ENCODE assay signal across 8 cellular contexts in genomic region chr2:20106746-20107145, GRCh38. TPM values are rescaled to one million over a fixed set of nuclear protein-coding genes. Genes with fewer than 3 reads are reported as not detected.
DNase-seq lines count a peak whose midpoint lies in the region; ATAC-seq and TF ChIP-seq lines count a peak whose summit lies in the region.

No MANE protein-coding gene starts in this region.

- no peak for ATAC-seq in CD8-positive, alpha-beta T cell
- ATAC-seq in RWPE2 (ENCODE audit: low read depth) = peak; percentile 74
- ATAC-seq in naive thymus-derived CD4-positive, alpha-beta T cell = peak; percentile 52
- no peak for ATAC-seq in HG03139 (IDR thresholded peaks at IDR 0.05; ENCODE audit: unreplicated experiment)
- ATAC-seq in GM21367 (IDR thresholded peaks at IDR 0.05; ENCODE audit: unreplicated experiment) = no peak

- H3K36me3 ChIP-seq in CD8-positive, alpha-beta T cell (ENCODE audit: insufficient read depth, low read length) = no peaks in the 10 kb centered on the region
- H3K36me3 ChIP-seq in RWPE2 (ENCODE audit: low read depth) (no peaks in the 10 kb centered on the region), ectodermal cell (ENCODE audit: control insufficient read depth, insufficient read depth, low read length) (no peaks in the 10 kb centered on the region)
- no peaks in the 10 kb centered on the region for H3K36me3 ChIP-seq in naive thymus-derived CD4-positive, alpha-beta T cell (ENCODE audit: control insufficient read depth in 2 of 3, insufficient read depth in 3 of 3, low read length in 3 of 3)

- peaks cover 21% of the 10 kb centered on the region for H3K27me3 Mint-ChIP-seq in CD8-positive, alpha-beta T cell (ENCODE audit: low read depth)
- peaks cover 11 to 54% (median 32%) of the 10 kb centered on the region in 5 donors for H3K27me3 Mint-ChIP-seq in naive thymus-derived CD4-positive, alpha-beta T cell

- CTCF ChIA-PET in CD8-positive, alpha-beta T cell (lab: Charles Lee) = interaction anchor here (1.2 kb wide), 1 partner anchor 91 kb away, joined by 3 read pairs; no protein-coding TSS in a partner anchor
- CTCF ChIA-PET in naive thymus-derived CD4-positive, alpha-beta T cell (lab: Charles Lee) = interaction anchor here (0.9 kb wide), 1 partner anchor 9 kb away, joined by 4 read pairs; no protein-coding TSS in a partner anchor

- peak overlapping the region; percentile 74 for H3K4me3 Mint-ChIP-seq in CD8-positive, alpha-beta T cell
- peak overlapping the region in 9 of 10 donors; percentile 36 to 88 (median 64) for H3K4me3 Mint-ChIP-seq in naive thymus-derived CD4-positive, alpha-beta T cell

- H3K27ac Mint-ChIP-seq in CD8-positive, alpha-beta T cell = no peak overlapping the region
- no peak overlapping the region for H3K27ac Mint-ChIP-seq in naive thymus-derived CD4-positive, alpha-beta T cell

- H3K9me3 Mint-ChIP-seq in CD8-positive, alpha-beta T cell = no peaks in the 10 kb centered on the region
- H3K9me3 Mint-ChIP-seq in naive thymus-derived CD4-positive, alpha-beta T cell = peaks cover 0 to 14% (median 7%) of the 10 kb centered on the region in 11 donors

- peak in 1 of 7 experiments; percentile 25 for DNase-seq in CD8-positive, alpha-beta T cell
- DNase-seq in RWPE2 (ENCODE audit: low spot score) (peak; percentile 83), SIG-M5 (lab: John Stamatoyannopoulos, UW) (no peak), posterior vena cava (ENCODE audit: low spot score) (no peak)
- peak in 3 of 9 donors; percentile 11 to 63 (median 18) for DNase-seq in naive thymus-derived CD4-positive, alpha-beta T cell

- POLR2A ChIA-PET in CD8-positive, alpha-beta T cell (lab: Charles Lee) = no interaction called here
- POLR2A ChIA-PET in naive thymus-derived CD4-positive, alpha-beta T cell (lab: Charles Lee) = no interaction called here

- intact Hi-C loops in CD8-positive, alpha-beta T cell (cut with DNase I, micrococcal nuclease) = no loop called here
- intact Hi-C loops in naive thymus-derived CD4-positive, alpha-beta T cell (cut with micrococcal nuclease) = no loop called here
- intact Hi-C loops in posterior vena cava (cut with DNase I) = no loop called here

- no peak overlapping the region for H3K27ac ChIP-seq in CD8-positive, alpha-beta T cell (ENCODE audit: low read depth, low read length)
- H3K27ac ChIP-seq in RWPE2 (ENCODE audit: poor library complexity, severe bottlenecking) = peak overlapping the region; percentile 52
- no peak overlapping the region for H3K27ac ChIP-seq in ectodermal cell (ENCODE audit: insufficient read depth, low read depth, low read length, poor library complexity, severe bottlenecking)
- no peak overlapping the region for H3K27ac ChIP-seq in naive thymus-derived CD4-positive, alpha-beta T cell (ENCODE audit: low read depth, low read length)

- peaks cover 2% of the 10 kb centered on the region for H3K4me1 Mint-ChIP-seq in CD8-positive, alpha-beta T cell (ENCODE audit: low read depth)
- H3K4me1 Mint-ChIP-seq in naive thymus-derived CD4-positive, alpha-beta T cell = peaks cover 0 to 9% (median 0%) of the 10 kb centered on the region in 7 donors

- no peaks in the 10 kb centered on the region for H3K36me3 Mint-ChIP-seq in CD8-positive, alpha-beta T cell
- H3K36me3 Mint-ChIP-seq in naive thymus-derived CD4-positive, alpha-beta T cell = peaks cover 0 to 4% (median 0%) of the 10 kb centered on the region in 5 donors

- no peaks in the 10 kb centered on the region for H3K4me1 ChIP-seq in CD8-positive, alpha-beta T cell (ENCODE audit: insufficient read depth, low read length)
- H3K4me1 ChIP-seq in RWPE2 (ENCODE audit: insufficient read depth, poor library complexity, severe bottlenecking) = peaks cover 19% of the 10 kb centered on the region
- H3K4me1 ChIP-seq in ectodermal cell (ENCODE audit: control insufficient read depth, insufficient read depth, low read length) = no peaks in the 10 kb centered on the region
- H3K4me1 ChIP-seq in naive thymus-derived CD4-positive, alpha-beta T cell (ENCODE audit: control insufficient read depth in 2 of 2, insufficient read depth in 2 of 2, low read length in 2 of 2) = no peaks in the 10 kb centered on the region

- H3K9me3 ChIP-seq in CD8-positive, alpha-beta T cell (ENCODE audit: low read length) = no peaks in the 10 kb centered on the region
- no peaks in the 10 kb centered on the region for H3K9me3 ChIP-seq in RWPE2 (ENCODE audit: severe bottlenecking)
- H3K9me3 ChIP-seq in ectodermal cell (ENCODE audit: control insufficient read depth, low read length) = no peaks in the 10 kb centered on the region
- H3K9me3 ChIP-seq in naive thymus-derived CD4-positive, alpha-beta T cell (ENCODE audit: control insufficient read depth in 2 of 3, low read length in 3 of 3) = no peaks in the 10 kb centered on the region

- TF ChIP-seq CTCF in CD8-positive, alpha-beta T cell (IDR thresholded peaks at IDR 0.05) = peak; percentile 12
- peak; percentile 95 for TF ChIP-seq CTCF in RWPE2 (IDR thresholded peaks at IDR 0.05; ENCODE audit: poor library complexity, severe bottlenecking)

- H3K4me3 ChIP-seq in CD8-positive, alpha-beta T cell (ENCODE audit: low read depth, low read length) = no peak overlapping the region
- H3K4me3 ChIP-seq in RWPE2 (ENCODE audit: severe bottlenecking) = peak overlapping the region; percentile 30
- peak overlapping the region; percentile 14 for H3K4me3 ChIP-seq in ectodermal cell (ENCODE audit: insufficient read depth, low read depth, low read length)
- no peak overlapping the region for H3K4me3 ChIP-seq in naive thymus-derived CD4-positive, alpha-beta T cell (ENCODE audit: low read length)

- no peaks in the 10 kb centered on the region for H3K27me3 ChIP-seq in CD8-positive, alpha-beta T cell (ENCODE audit: insufficient read depth, low read length)
- H3K27me3 ChIP-seq in RWPE2 (ENCODE audit: insufficient read depth, poor library complexity, severe bottlenecking) (no peaks in the 10 kb centered on the region), ectodermal cell (ENCODE audit: control insufficient read depth, insufficient read depth, low read length, poor library complexity, severe bottlenecking) (peaks cover 10% of the 10 kb centered on the region)
- H3K27me3 ChIP-seq in naive thymus-derived CD4-positive, alpha-beta T cell (ENCODE audit: control insufficient read depth in 2 of 2, insufficient read depth in 2 of 2, low read length in 2 of 2) = no peaks in the 10 kb centered on the region

- WGBS in ectodermal cell, 2 experiments = 18 to 20% methylated on average over 34 of the region's 34 CpGs

RNA-seq across cellular contexts. Expression of gene LAPTM4A, which starts 55.3 kb away (rescaled TPM):
- total RNA-seq in CD8-positive, alpha-beta T cell = 10 to 100 TPM; 92.4 to 98.8 TPM
- 264 TPM for polyA plus RNA-seq in ectodermal cell (2013, experiment 1 of 4)
- 317 TPM for polyA plus RNA-seq in ectodermal cell (2013, experiment 2 of 4)
- 236 TPM for polyA plus RNA-seq in ectodermal cell (2013, experiment 3 of 4)
- 302 TPM for polyA plus RNA-seq in ectodermal cell (2013, experiment 4 of 4)
- 10 to 100 TPM; 32.3 to 78.2 (median 48.7) TPM for total RNA-seq in naive thymus-derived CD4-positive, alpha-beta T cell
- 100 to 1,000 TPM; 103 to 106 TPM for polyA plus RNA-seq in naive thymus-derived CD4-positive, alpha-beta T cell
- 100 to 1,000 TPM; 199 to 230 TPM for total RNA-seq in posterior vena cava

Comparison
In these comparisons a context has a peak if more than half of its experiments do, and no peak if none do; other contexts are left out.
1. ATAC-seq: peak in RWPE2 (single experiment) and naive thymus-derived CD4-positive, alpha-beta T cell (single experiment); none in CD8-positive, alpha-beta T cell (single experiment), HG03139 (single experiment) and GM21367 (single experiment).
2. H3K4me3 ChIP-seq: peak in RWPE2 (single experiment) and ectodermal cell (single experiment); none in CD8-positive, alpha-beta T cell (single experiment) and naive thymus-derived CD4-positive, alpha-beta T cell (single experiment).